In the genomic region with DNA sequence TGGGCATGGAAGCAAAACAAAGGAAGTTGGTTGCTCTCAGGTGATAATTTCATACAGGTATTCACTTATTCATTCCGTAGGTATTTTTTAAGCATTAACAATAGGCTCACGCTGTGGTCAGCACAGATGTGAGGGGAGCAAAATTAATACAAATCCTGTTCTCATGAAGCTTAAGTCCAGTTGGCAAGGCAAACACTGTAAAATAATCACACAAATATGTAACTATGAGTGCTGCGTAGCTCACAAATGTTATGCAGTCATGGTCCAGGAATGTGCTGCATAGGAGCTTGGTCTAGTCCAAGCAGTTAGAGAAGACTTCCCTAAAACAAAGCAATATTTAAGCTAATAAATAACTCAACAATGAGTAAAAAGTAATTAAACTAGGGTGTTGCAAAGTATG, we compare ENCODE assay signal across 2 cellular contexts.
A peak's percentile ranks its signal among the peaks of the same experiment; 100 is the strongest.
TF ChIP-seq lines count a peak whose summit lies in the region.

No MANE protein-coding gene starts in this region.

TF ChIP-seq in Ishikawa, 13 proteins besides CTCF, POLR2A, EP300 and RAD21 (continued from another document):
- TF ChIP-seq, protein P1, sequence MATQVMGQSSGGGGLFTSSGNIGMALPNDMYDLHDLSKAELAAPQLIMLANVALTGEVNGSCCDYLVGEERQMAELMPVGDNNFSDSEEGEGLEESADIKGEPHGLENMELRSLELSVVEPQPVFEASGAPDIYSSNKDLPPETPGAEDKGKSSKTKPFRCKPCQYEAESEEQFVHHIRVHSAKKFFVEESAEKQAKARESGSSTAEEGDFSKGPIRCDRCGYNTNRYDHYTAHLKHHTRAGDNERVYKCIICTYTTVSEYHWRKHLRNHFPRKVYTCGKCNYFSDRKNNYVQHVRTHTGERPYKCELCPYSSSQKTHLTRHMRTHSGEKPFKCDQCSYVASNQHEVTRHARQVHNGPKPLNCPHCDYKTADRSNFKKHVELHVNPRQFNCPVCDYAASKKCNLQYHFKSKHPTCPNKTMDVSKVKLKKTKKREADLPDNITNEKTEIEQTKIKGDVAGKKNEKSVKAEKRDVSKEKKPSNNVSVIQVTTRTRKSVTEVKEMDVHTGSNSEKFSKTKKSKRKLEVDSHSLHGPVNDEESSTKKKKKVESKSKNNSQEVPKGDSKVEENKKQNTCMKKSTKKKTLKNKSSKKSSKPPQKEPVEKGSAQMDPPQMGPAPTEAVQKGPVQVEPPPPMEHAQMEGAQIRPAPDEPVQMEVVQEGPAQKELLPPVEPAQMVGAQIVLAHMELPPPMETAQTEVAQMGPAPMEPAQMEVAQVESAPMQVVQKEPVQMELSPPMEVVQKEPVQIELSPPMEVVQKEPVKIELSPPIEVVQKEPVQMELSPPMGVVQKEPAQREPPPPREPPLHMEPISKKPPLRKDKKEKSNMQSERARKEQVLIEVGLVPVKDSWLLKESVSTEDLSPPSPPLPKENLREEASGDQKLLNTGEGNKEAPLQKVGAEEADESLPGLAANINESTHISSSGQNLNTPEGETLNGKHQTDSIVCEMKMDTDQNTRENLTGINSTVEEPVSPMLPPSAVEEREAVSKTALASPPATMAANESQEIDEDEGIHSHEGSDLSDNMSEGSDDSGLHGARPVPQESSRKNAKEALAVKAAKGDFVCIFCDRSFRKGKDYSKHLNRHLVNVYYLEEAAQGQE (IDR thresholded peaks at IDR 0.05; ENCODE audit: low read depth): no peak
- peak; percentile 96 for TF ChIP-seq TEAD4 (IDR thresholded peaks at IDR 0.05)
- TF ChIP-seq, protein P2, sequence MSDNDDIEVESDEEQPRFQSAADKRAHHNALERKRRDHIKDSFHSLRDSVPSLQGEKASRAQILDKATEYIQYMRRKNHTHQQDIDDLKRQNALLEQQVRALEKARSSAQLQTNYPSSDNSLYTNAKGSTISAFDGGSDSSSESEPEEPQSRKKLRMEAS (IDR thresholded peaks at IDR 0.05): no peak
- TF ChIP-seq, protein P3, sequence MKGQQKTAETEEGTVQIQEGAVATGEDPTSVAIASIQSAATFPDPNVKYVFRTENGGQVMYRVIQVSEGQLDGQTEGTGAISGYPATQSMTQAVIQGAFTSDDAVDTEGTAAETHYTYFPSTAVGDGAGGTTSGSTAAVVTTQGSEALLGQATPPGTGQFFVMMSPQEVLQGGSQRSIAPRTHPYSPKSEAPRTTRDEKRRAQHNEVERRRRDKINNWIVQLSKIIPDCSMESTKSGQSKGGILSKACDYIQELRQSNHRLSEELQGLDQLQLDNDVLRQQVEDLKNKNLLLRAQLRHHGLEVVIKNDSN (IDR thresholded peaks at IDR 0.05): no peak
- TF ChIP-seq EGR1 (IDR thresholded peaks at IDR 0.05): no peak
- TF ChIP-seq CEBPB (IDR thresholded peaks at IDR 0.05): no peak
- TF ChIP-seq TAF1 (IDR thresholded peaks at IDR 0.05; ENCODE audit: low read depth): no peak
- peak; percentile 90 for TF ChIP-seq FOXM1 (IDR thresholded peaks at IDR 0.05; ENCODE audit: borderline replicate concordance, low read depth)
- TF ChIP-seq TCF12 (IDR thresholded peaks at IDR 0.05; ENCODE audit: low read depth): peak; percentile 97
- TF ChIP-seq NFIC (IDR thresholded peaks at IDR 0.05): peak; percentile 92
- TF ChIP-seq YY1 (IDR thresholded peaks at IDR 0.05; ENCODE audit: low read depth): no peak

TF ChIP-seq in WTC11, 78 proteins besides CTCF, POLR2A, EP300 and RAD21:
- TF ChIP-seq, protein P4, sequence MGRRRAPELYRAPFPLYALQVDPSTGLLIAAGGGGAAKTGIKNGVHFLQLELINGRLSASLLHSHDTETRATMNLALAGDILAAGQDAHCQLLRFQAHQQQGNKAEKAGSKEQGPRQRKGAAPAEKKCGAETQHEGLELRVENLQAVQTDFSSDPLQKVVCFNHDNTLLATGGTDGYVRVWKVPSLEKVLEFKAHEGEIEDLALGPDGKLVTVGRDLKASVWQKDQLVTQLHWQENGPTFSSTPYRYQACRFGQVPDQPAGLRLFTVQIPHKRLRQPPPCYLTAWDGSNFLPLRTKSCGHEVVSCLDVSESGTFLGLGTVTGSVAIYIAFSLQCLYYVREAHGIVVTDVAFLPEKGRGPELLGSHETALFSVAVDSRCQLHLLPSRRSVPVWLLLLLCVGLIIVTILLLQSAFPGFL (CRISPR knock-in tag; IDR thresholded peaks at IDR 0.05; ENCODE audit: borderline replicate concordance): no peak
- TF ChIP-seq TP53 (CRISPR knock-in tag; IDR thresholded peaks at IDR 0.05) (no peak), RORB (CRISPR knock-in tag; IDR thresholded peaks at IDR 0.05) (no peak), EMX1 (CRISPR knock-in tag; IDR thresholded peaks at IDR 0.05) (no peak)
- TF ChIP-seq, protein P5, sequence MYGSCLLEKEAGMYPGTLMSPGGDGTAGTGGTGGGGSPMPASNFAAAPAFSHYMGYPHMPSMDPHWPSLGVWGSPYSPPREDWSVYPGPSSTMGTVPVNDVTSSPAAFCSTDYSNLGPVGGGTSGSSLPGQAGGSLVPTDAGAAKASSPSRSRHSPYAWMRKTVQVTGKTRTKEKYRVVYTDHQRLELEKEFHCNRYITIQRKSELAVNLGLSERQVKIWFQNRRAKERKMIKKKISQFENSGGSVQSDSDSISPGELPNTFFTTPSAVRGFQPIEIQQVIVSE (CRISPR knock-in tag; IDR thresholded peaks at IDR 0.05; ENCODE audit: borderline replicate concordance): no peak
- TF ChIP-seq, protein P6, sequence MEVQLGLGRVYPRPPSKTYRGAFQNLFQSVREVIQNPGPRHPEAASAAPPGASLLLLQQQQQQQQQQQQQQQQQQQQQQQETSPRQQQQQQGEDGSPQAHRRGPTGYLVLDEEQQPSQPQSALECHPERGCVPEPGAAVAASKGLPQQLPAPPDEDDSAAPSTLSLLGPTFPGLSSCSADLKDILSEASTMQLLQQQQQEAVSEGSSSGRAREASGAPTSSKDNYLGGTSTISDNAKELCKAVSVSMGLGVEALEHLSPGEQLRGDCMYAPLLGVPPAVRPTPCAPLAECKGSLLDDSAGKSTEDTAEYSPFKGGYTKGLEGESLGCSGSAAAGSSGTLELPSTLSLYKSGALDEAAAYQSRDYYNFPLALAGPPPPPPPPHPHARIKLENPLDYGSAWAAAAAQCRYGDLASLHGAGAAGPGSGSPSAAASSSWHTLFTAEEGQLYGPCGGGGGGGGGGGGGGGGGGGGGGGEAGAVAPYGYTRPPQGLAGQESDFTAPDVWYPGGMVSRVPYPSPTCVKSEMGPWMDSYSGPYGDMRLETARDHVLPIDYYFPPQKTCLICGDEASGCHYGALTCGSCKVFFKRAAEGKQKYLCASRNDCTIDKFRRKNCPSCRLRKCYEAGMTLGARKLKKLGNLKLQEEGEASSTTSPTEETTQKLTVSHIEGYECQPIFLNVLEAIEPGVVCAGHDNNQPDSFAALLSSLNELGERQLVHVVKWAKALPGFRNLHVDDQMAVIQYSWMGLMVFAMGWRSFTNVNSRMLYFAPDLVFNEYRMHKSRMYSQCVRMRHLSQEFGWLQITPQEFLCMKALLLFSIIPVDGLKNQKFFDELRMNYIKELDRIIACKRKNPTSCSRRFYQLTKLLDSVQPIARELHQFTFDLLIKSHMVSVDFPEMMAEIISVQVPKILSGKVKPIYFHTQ (CRISPR knock-in tag; IDR thresholded peaks at IDR 0.05): no peak
- TF ChIP-seq, protein P7, sequence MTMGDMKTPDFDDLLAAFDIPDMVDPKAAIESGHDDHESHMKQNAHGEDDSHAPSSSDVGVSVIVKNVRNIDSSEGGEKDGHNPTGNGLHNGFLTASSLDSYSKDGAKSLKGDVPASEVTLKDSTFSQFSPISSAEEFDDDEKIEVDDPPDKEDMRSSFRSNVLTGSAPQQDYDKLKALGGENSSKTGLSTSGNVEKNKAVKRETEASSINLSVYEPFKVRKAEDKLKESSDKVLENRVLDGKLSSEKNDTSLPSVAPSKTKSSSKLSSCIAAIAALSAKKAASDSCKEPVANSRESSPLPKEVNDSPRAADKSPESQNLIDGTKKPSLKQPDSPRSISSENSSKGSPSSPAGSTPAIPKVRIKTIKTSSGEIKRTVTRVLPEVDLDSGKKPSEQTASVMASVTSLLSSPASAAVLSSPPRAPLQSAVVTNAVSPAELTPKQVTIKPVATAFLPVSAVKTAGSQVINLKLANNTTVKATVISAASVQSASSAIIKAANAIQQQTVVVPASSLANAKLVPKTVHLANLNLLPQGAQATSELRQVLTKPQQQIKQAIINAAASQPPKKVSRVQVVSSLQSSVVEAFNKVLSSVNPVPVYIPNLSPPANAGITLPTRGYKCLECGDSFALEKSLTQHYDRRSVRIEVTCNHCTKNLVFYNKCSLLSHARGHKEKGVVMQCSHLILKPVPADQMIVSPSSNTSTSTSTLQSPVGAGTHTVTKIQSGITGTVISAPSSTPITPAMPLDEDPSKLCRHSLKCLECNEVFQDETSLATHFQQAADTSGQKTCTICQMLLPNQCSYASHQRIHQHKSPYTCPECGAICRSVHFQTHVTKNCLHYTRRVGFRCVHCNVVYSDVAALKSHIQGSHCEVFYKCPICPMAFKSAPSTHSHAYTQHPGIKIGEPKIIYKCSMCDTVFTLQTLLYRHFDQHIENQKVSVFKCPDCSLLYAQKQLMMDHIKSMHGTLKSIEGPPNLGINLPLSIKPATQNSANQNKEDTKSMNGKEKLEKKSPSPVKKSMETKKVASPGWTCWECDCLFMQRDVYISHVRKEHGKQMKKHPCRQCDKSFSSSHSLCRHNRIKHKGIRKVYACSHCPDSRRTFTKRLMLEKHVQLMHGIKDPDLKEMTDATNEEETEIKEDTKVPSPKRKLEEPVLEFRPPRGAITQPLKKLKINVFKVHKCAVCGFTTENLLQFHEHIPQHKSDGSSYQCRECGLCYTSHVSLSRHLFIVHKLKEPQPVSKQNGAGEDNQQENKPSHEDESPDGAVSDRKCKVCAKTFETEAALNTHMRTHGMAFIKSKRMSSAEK (CRISPR knock-in tag; IDR thresholded peaks at IDR 0.05; ENCODE audit: borderline replicate concordance): no peak
TF ChIP-seq in WTC11: peak in this region for 0.
